In the genomic region with DNA sequence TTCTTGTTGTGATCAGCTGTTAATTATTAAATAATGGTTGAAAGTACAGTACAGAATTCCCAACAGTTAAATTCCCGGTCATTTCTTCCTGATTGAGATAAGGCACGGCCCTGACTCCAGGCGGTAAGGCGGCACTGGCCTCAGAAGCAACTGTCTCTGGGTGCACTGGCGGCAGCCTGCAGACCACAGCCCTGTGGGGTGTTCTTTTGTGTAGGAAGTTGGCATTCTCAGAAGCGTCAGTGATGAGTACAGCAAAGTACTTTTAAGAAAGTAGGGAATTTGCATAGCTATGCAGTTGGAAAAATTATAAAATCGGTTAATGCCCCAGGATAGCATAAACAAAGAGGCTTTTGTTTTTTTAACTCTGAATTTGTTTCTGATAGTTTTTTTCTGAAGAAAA, we compare ENCODE assay signal across 24 cellular contexts. TPM values are rescaled to one million over a fixed set of nuclear protein-coding genes. Genes with fewer than 3 reads are reported as not detected.
DNase-seq lines count a peak whose midpoint lies in the region; ATAC-seq, FAIRE-seq and TF ChIP-seq lines count a peak whose summit lies in the region.
"Had no signal": no experiment of that assay in that cellular context is flagged by ENCODE, and none has a peak within 500 bp of the region (broad histone marks: within the 10 kb centered on the region; RNA-seq: fewer than 3 reads in every experiment).

No MANE protein-coding gene starts in this region.

- H3K4me2 ChIP-seq in HepG2 (ENCODE audit: low read depth, low read length) (no peak overlapping the region), mesenchymal stem cell (ENCODE audit: low read length, poor library complexity, severe bottlenecking) (no peak overlapping the region)

- 13% methylated on average over 7 of the region's 7 CpGs for WGBS in HepG2 (ENCODE audit: low lambda C conversion rate)
- WGBS in right lobe of liver (ENCODE audit: insufficient coverage, low coverage, low lambda C conversion rate, missing lambda C conversion rate), result 53% methylated on average over 7 of the region's 7 CpGs
- 15 to 19% methylated on average over 7 of the region's 7 CpGs for WGBS in body of pancreas, 2 donors
- WGBS in mesenchymal stem cell, result 96% methylated on average over 7 of the region's 7 CpGs

- DNase-seq in HepG2 (ENCODE audit: low spot score) (no peak), right lobe of liver (no peak), body of pancreas (peak in 3 of 4 donors; percentile 13 to 34 (median 15)), mesenchymal stem cell (no peak), NCI-H446 (lab: John Stamatoyannopoulos, UW) (no peak)
- DNase-seq in effector CD8-positive, alpha-beta T cell (lab: John Stamatoyannopoulos, UW), result no peak
- DNase-seq: activated CD4-positive, alpha-beta T cell treated with anti-CD3 and anti-CD28 coated beads, Interleukin-2, amount 50 U/mL, for 1 hour; activated CD8-positive, alpha-beta memory T cell treated with anti-CD3 and anti-CD28 coated beads, Interleukin-2, amount 50 U/mL, for 48 hours; activated gamma-delta T cell; central memory CD4-positive, alpha-beta T cell; DMS 273 treated with DMSO at 0.1 percent for 48 hours; effector memory CD4-positive, alpha-beta T cell; head of caudate nucleus; naive thymus-derived CD8-positive, alpha-beta T cell; NCI-H2029 treated with DMSO at 0.1 percent for 48 hours; NCI-H510A; stimulated activated CD4-positive, alpha-beta T cell treated with anti-CD3 and anti-CD28 coated beads, Interleukin-4, amount 100 ng/mL, for 4 hours had no signal

- no peak overlapping the region for H2BK5ac ChIP-seq in mesenchymal stem cell (ENCODE audit: low read depth, low read length, poor library complexity, severe bottlenecking)

- no peak overlapping the region for H2BK12ac ChIP-seq in mesenchymal stem cell (ENCODE audit: low read length in 2 of 2)

- CTCF ChIA-PET in HepG2 (lab: Yijun Ruan, JAX; ENCODE audit: low intra/inter-chr PET ratio, low total read pairs), result no interaction called here

- H3K23ac ChIP-seq in mesenchymal stem cell (ENCODE audit: low read length in 2 of 2), result no peak overlapping the region

- no peak overlapping the region for H2BK120ac ChIP-seq in mesenchymal stem cell (ENCODE audit: low read depth, low read length)

- no peaks in the 10 kb centered on the region for H3K9me3 ChIP-seq in HepG2 (ENCODE audit: low read length)
- H3K9me3 ChIP-seq in right lobe of liver, result no peaks in the 10 kb centered on the region
- H3K9me3 ChIP-seq in body of pancreas, result no peaks in the 10 kb centered on the region
- no peaks in the 10 kb centered on the region for H3K9me3 ChIP-seq in mesenchymal stem cell (ENCODE audit: control insufficient read depth, low read length)
- H3K9me3 ChIP-seq: prostate gland had no signal

- H3K14ac ChIP-seq in mesenchymal stem cell (ENCODE audit: low read length in 2 of 2), result no peak overlapping the region

- no peak overlapping the region for H2BK15ac ChIP-seq in mesenchymal stem cell (ENCODE audit: low read depth, poor library complexity, severe bottlenecking)

- FAIRE-seq in HepG2 (lab: Jason Lieb, UNC), result no peak
- FAIRE-seq: GM12891, urothelium cell line had no signal

- peaks cover 0 to 14% of the 10 kb centered on the region in 2 experiments; a peak in 1 of 5 replicates for H3K27me3 ChIP-seq in HepG2 (ENCODE audit: control insufficient read depth in 1 of 2, insufficient read depth in 2 of 2, low read length in 2 of 2)
- no peaks in the 10 kb centered on the region for H3K27me3 ChIP-seq in right lobe of liver
- no peaks in the 10 kb centered on the region for H3K27me3 ChIP-seq in body of pancreas
- no peaks in the 10 kb centered on the region for H3K27me3 ChIP-seq in mesenchymal stem cell (ENCODE audit: control insufficient read depth in 1 of 2, insufficient read depth in 1 of 2, low read length in 2 of 2)

- no peak overlapping the region for H2AK5ac ChIP-seq in mesenchymal stem cell (ENCODE audit: low read length, severe bottlenecking)

- TF ChIP-seq EP300 in HepG2 (IDR thresholded peaks at IDR 0.05; ENCODE audit: low read depth in 2 of 2, low read length in 2 of 2) (no peak), HepG2 (CRISPR knock-in tag; IDR thresholded peaks at IDR 0.05; ENCODE audit: borderline replicate concordance) (no peak)

- no peak overlapping the region for H3K18ac ChIP-seq in mesenchymal stem cell (ENCODE audit: low read depth in 1 of 2, low read length in 2 of 2)

- H3K9ac ChIP-seq in HepG2 (ENCODE audit: insufficient read depth, low read depth, low read length) (no peak overlapping the region), mesenchymal stem cell (ENCODE audit: low read length) (no peak overlapping the region)

- H2AFZ ChIP-seq in HepG2 (ENCODE audit: low read length) (no peak overlapping the region), mesenchymal stem cell (ENCODE audit: low read depth, low read length) (no peak overlapping the region)

- H4K8ac ChIP-seq in mesenchymal stem cell (ENCODE audit: low read length), result no peak overlapping the region

- TF ChIP-seq RAD21 in HepG2 (CRISPR knock-in tag; IDR thresholded peaks at IDR 0.05), result no peak

- H3K4me1 ChIP-seq in HepG2 (ENCODE audit: insufficient read depth, low read length), result no peaks in the 10 kb centered on the region
- no peaks in the 10 kb centered on the region for H3K4me1 ChIP-seq in right lobe of liver
- no peaks in the 10 kb centered on the region for H3K4me1 ChIP-seq in body of pancreas
- H3K4me1 ChIP-seq in mesenchymal stem cell (ENCODE audit: control insufficient read depth, insufficient read depth, low read depth, low read length), result no peaks in the 10 kb centered on the region
- H3K4me1 ChIP-seq: prostate gland had no signal

- H4K91ac ChIP-seq in mesenchymal stem cell (ENCODE audit: low read length), result peak overlapping the region; percentile 43

- H3K36me3 ChIP-seq in HepG2 (replicated peaks in 1 of 2; ENCODE audit: control insufficient read depth in 1 of 2, insufficient read depth in 2 of 2, low read length in 2 of 2) (no peaks in the 10 kb centered on the region), right lobe of liver (no peaks in the 10 kb centered on the region), body of pancreas (replicated peaks in 1 of 2; ENCODE audit: insufficient read depth in 1 of 2, low read depth in 2 of 2) (no peaks in the 10 kb centered on the region), mesenchymal stem cell (ENCODE audit: control insufficient read depth in 1 of 2, insufficient read depth in 2 of 2, low read depth in 1 of 2, low read length in 2 of 2) (no peaks in the 10 kb centered on the region)
- H3K36me3 ChIP-seq: prostate gland had no signal

- H4K20me1 ChIP-seq in HepG2 (ENCODE audit: insufficient read depth, low read length), result no peaks in the 10 kb centered on the region

- TF ChIP-seq POLR2A in HepG2 (IDR thresholded peaks at IDR 0.05; ENCODE audit: insufficient read depth in 1 of 2, low read depth in 2 of 2, low read length in 2 of 2) (no peak), right lobe of liver (IDR thresholded peaks at IDR 0.05) (no peak), body of pancreas (IDR thresholded peaks at IDR 0.05) (no peak)

- intact Hi-C loops in HepG2 (cut with micrococcal nuclease; ENCODE audit: unreplicated experiment), result no loop called here
- intact Hi-C loops in right lobe of liver (cut with DNase I), result no loop called here
- intact Hi-C loops in body of pancreas (cut with DNase I), result no loop called here

- H3K4me3 ChIP-seq in HepG2 (replicated peaks in 1 of 3; ENCODE audit: insufficient read depth in 1 of 3, low read depth in 2 of 3, low read length in 3 of 3), result no peak overlapping the region
- H3K4me3 ChIP-seq in right lobe of liver, result no peak overlapping the region
- no peak overlapping the region for H3K4me3 ChIP-seq in body of pancreas
- no peak overlapping the region for H3K4me3 ChIP-seq in mesenchymal stem cell (ENCODE audit: insufficient read depth in 1 of 2, low read depth in 1 of 2, low read length in 2 of 2)
- H3K4me3 ChIP-seq: prostate gland had no signal

- BruUV-seq in HepG2 (replicated peaks; lab: Mats Ljungman, UMichigan), result no TSS peak

- no peak overlapping the region for H3K27ac ChIP-seq in HepG2 (ENCODE audit: extremely low read length, insufficient read depth, low read length)
- H3K27ac ChIP-seq in right lobe of liver, result no peak overlapping the region
- H3K27ac ChIP-seq in body of pancreas, result no peak overlapping the region
- H3K27ac ChIP-seq in mesenchymal stem cell (ENCODE audit: low read length, poor library complexity, severe bottlenecking), result no peak overlapping the region
- H3K27ac ChIP-seq: HL-60, prostate gland had no signal

- TF ChIP-seq CTCF in HepG2 (CRISPR knock-in tag; IDR thresholded peaks at IDR 0.05) (no peak), right lobe of liver (IDR thresholded peaks at IDR 0.05) (no peak), body of pancreas (IDR thresholded peaks at IDR 0.05) (no peak)

- POLR2A ChIA-PET in HepG2 (lab: Yijun Ruan, JAX), result no interaction called here

- no peaks in the 10 kb centered on the region for H3K79me1 ChIP-seq in mesenchymal stem cell (replicated peaks; ENCODE audit: low read length, poor library complexity, severe bottlenecking)

- H3K4ac ChIP-seq in mesenchymal stem cell (ENCODE audit: low read depth in 1 of 2, low read length in 2 of 2), result no peak overlapping the region

- no peaks in the 10 kb centered on the region for H3K79me2 ChIP-seq in HepG2 (ENCODE audit: insufficient read depth, low read length)

- in situ Hi-C loops in HepG2 (cut with HindIII; ENCODE audit: extremely low pct_ligation_motif_present, low pct_unique_long_range_greater_than_20kb), result no loop called here

- ATAC-seq in HepG2 (peak; percentile 58; the same call in 2 of the 3 replicates), right lobe of liver (no peak), body of pancreas (peak; percentile 64), HG02642 (IDR thresholded peaks at IDR 0.05; ENCODE audit: poor library complexity, unreplicated experiment) (no peak), HG02610 (IDR thresholded peaks at IDR 0.05; ENCODE audit: unreplicated experiment) (no peak)
- ATAC-seq: HCT116; naive thymus-derived CD8-positive, alpha-beta T cell had no signal

RNA-seq across cellular contexts. Expression of gene SAMD5, which starts 50.5 kb away (rescaled TPM):
- total RNA-seq in HepG2 (2016; rRNA removed; fragmentation: Illumina TruSeq; extraction: Trizol) (0.02 and 0.04 TPM in 2 replicates), right lobe of liver (10 to 100 TPM in 4 of 6 experiments, 1 to 10 TPM in 2; 9.5 to 17.6 (median 11.5) TPM), body of pancreas (1 to 10 TPM in 1 of 2 donors, under 1 TPM in 1; 0.26 to 1.6 TPM)
- not detected in 2 replicates for total RNA-seq in HepG2 (2016; cell fraction: cytosol; rRNA removed; fragmentation: Illumina TruSeq; extraction: Trizol; ENCODE audit: low read depth)
- total RNA-seq in HepG2 (2016; cell fraction: insoluble cytoplasmic fraction; rRNA removed; fragmentation: Illumina TruSeq; extraction: Trizol), result 0.04 TPM in 1 of 2 replicates, not detected in the other
- total RNA-seq in HepG2 (2016; cell fraction: membrane; rRNA removed; fragmentation: Illumina TruSeq; extraction: Trizol), result not detected in 2 replicates
- total RNA-seq in HepG2 (2016; cell fraction: nucleus; rRNA removed; fragmentation: Illumina TruSeq; extraction: Trizol), result not detected in 2 replicates
- 0.04 and 0.07 TPM in 2 replicates for polyA plus RNA-seq in HepG2 (2011; rRNA removed)
- polyA plus RNA-seq in HepG2 (2011; cell fraction: cytosol; rRNA removed), result 0.01 and 0.03 TPM in 2 replicates
- 0.02 and 0.03 TPM in 2 replicates for polyA plus RNA-seq in HepG2 (2011; cell fraction: nucleus; rRNA removed)
- polyA plus RNA-seq in HepG2 (2012), result 0.03 TPM in 1 of 2 replicates, not detected in the other
- not detected in 2 replicates for polyA plus RNA-seq in HepG2 (2016; cell fraction: cytosol; fragmentation: Illumina TruSeq; extraction: Trizol; ENCODE audit: low read depth)
- not detected in 2 replicates for polyA plus RNA-seq in HepG2 (2016; cell fraction: insoluble cytoplasmic fraction; fragmentation: Illumina TruSeq; extraction: Trizol; ENCODE audit: low read depth)
- not detected in 2 replicates for polyA plus RNA-seq in HepG2 (2016; cell fraction: membrane; fragmentation: Illumina TruSeq; extraction: Trizol; ENCODE audit: low read depth)
- polyA plus RNA-seq in HepG2 (2016; cell fraction: nucleus; fragmentation: Illumina TruSeq; extraction: Trizol; ENCODE audit: insufficient read depth, low read depth), result not detected in 2 replicates
- polyA minus RNA-seq in HepG2 (2011; rRNA and poly(A)+ RNA removed; ENCODE audit: low replicate concordance), result 0.02 TPM in 1 of 2 replicates, not detected in the other
- not detected in 2 replicates for polyA minus RNA-seq in HepG2 (2011; cell fraction: cytosol; rRNA and poly(A)+ RNA removed)
- polyA minus RNA-seq in HepG2 (2011; cell fraction: nucleus; rRNA and poly(A)+ RNA removed), result 0.12 and 0.13 TPM in 2 replicates
- 1.8 TPM for polyA plus RNA-seq in mesenchymal stem cell (2013, experiment 1 of 2)
- 1.9 TPM for polyA plus RNA-seq in mesenchymal stem cell (2013, experiment 2 of 2)
- total RNA-seq: naive thymus-derived CD8-positive, alpha-beta T cell had no signal
- polyA plus RNA-seq: naive thymus-derived CD8-positive, alpha-beta T cell had no signal

Comparison
In these comparisons a context has a peak if more than half of its experiments do, and no peak if none do; other contexts are left out.
1. ATAC-seq: peak in HepG2 (single experiment) and body of pancreas (single experiment); none in right lobe of liver (0 of 4), HG02642 (single experiment) and HG02610 (single experiment).
2. DNase-seq: peak in body of pancreas (3 of 4); none in HepG2 (single experiment), right lobe of liver (0 of 3), mesenchymal stem cell (single experiment), effector CD8-positive, alpha-beta T cell (single experiment) and NCI-H446 (0 of 2).